In genomic region chr19:1513492-1514294, GRCh38 we compare ENCODE assay signal across 8 cellular contexts. TPM values are rescaled to one million over a fixed set of nuclear protein-coding genes. Genes with fewer than 3 reads are reported as not detected.
A peak's percentile ranks its signal among the peaks of the same experiment; 100 is the strongest.
DNase-seq lines count a peak whose midpoint lies in the region; ATAC-seq, FAIRE-seq and TF ChIP-seq lines count a peak whose summit lies in the region.

No MANE protein-coding gene starts in this region.

- H3K9me3 ChIP-seq in HCT116 (ENCODE audit: control insufficient read depth in 1 of 2, insufficient read depth in 1 of 2, low read depth in 1 of 2, low read length in 2 of 2) (no peaks in the 10 kb centered on the region), keratinocyte (ENCODE audit: control insufficient read depth, low read depth, low read length) (no peaks in the 10 kb centered on the region)

- no peaks in the 10 kb centered on the region for H3K9me1 ChIP-seq in keratinocyte (ENCODE audit: control insufficient read depth, extremely low read depth, insufficient read depth, low read length)

- peak; percentile 75 for ATAC-seq in HCT116

- H2AFZ ChIP-seq in HCT116 (ENCODE audit: low read depth, low read length, poor library complexity, severe bottlenecking) (no peak overlapping the region), keratinocyte (ENCODE audit: control insufficient read depth, low read length) (no peak overlapping the region)

- dilution Hi-C loops in keratinocyte (cut with MboI; ENCODE audit: extremely low pct_ligation_motif_present, low sequenced_read_pairs), result no loop called here

- in situ Hi-C loops in astrocyte of the cerebellum (cut with HindIII; ENCODE audit: low sequenced_read_pairs), result no loop called here

- no peak for FAIRE-seq in keratinocyte (lab: Jason Lieb, UNC)

- H3K9ac ChIP-seq in HCT116 (ENCODE audit: low read length) (peak overlapping the region; percentile 81), keratinocyte (ENCODE audit: control insufficient read depth, extremely low read depth, insufficient read depth, low read length) (peak overlapping the region; percentile 60)

- H3K36me3 ChIP-seq in HCT116 (ENCODE audit: control insufficient read depth in 1 of 2, insufficient read depth in 2 of 2, low read length in 2 of 2) (no peaks in the 10 kb centered on the region), keratinocyte (ENCODE audit: control insufficient read depth in 2 of 2, extremely low read depth in 1 of 2, insufficient read depth in 2 of 2, low read length in 2 of 2) (peaks cover 0 to 2% of the 10 kb centered on the region in 2 experiments)

- H3K79me2 ChIP-seq in HCT116 (ENCODE audit: insufficient read depth, low read length) (peaks cover 10% of the 10 kb centered on the region; the same call in 1 of the 2 replicates), keratinocyte (ENCODE audit: control insufficient read depth, insufficient read depth, low read length) (no peaks in the 10 kb centered on the region)

- POLR2A ChIA-PET in HCT116 (lab: Charles Lee), result no interaction called here

- H3K4me1 ChIP-seq in HCT116 (ENCODE audit: control insufficient read depth in 1 of 2, insufficient read depth in 2 of 2, low read length in 2 of 2), result peaks cover 21 to 52% of the 10 kb centered on the region in 2 experiments
- peaks cover 5% of the 10 kb centered on the region for H3K4me1 ChIP-seq in keratinocyte (ENCODE audit: control insufficient read depth, extremely low read depth, insufficient read depth, low read length)

- intact Hi-C loops in HCT116 (cut with micrococcal nuclease), result no loop called here

- no peaks in the 10 kb centered on the region for H3K27me3 ChIP-seq in HCT116 (ENCODE audit: insufficient read depth, low read length)
- H3K27me3 ChIP-seq in keratinocyte (ENCODE audit: control insufficient read depth, extremely low read depth, insufficient read depth, low read length), result no peaks in the 10 kb centered on the region

- peak overlapping the region; percentile 94 to 98 for H3K4me3 ChIP-seq in HCT116 (replicated peaks in 1 of 2; ENCODE audit: low read depth in 1 of 2, low read length in 2 of 2)
- peak overlapping the region; percentile 34 for H3K4me3 ChIP-seq in astrocyte of the cerebellum (ENCODE audit: low read depth, low read length)
- peak overlapping the region; percentile 34 to 81 (median 57) for H3K4me3 ChIP-seq in keratinocyte (ENCODE audit: control insufficient read depth in 2 of 3, extremely low read depth in 1 of 3, insufficient read depth in 2 of 3, low read depth in 1 of 3, low read length in 3 of 3)

- no peaks in the 10 kb centered on the region for H3K9me3 Mint-ChIP-seq in T-helper 1 cell treated with Interleukin-12 subunit alpha and Interleukin-12 subunit beta and Interleukin-4 antibody, amounts not matched to agents 30 μg/mL and 1 μg/mL, for 36 hours

- no peaks in the 10 kb centered on the region for H3K36me3 Mint-ChIP-seq in T-helper 1 cell treated with Interleukin-12 subunit alpha and Interleukin-12 subunit beta and Interleukin-4 antibody, amounts not matched to agents 30 μg/mL and 1 μg/mL, for 36 hours (ENCODE audit: low read depth)

- no peak for TF ChIP-seq POLR2A in HCT116 (IDR thresholded peaks at IDR 0.05; ENCODE audit: borderline replicate concordance, extremely low read depth, insufficient read depth, insufficient read length)

- H3K4me3 Mint-ChIP-seq in T-helper 1 cell treated with Interleukin-12 subunit alpha and Interleukin-12 subunit beta and Interleukin-4 antibody, amounts not matched to agents 30 μg/mL and 1 μg/mL, for 36 hours, result peak overlapping the region; percentile 28

- CTCF ChIA-PET in HCT116 (lab: Charles Lee), result no interaction called here

- H3K4me2 ChIP-seq in HCT116 (ENCODE audit: low read length) (peak overlapping the region; percentile 97), keratinocyte (ENCODE audit: control insufficient read depth, extremely low read depth, insufficient read depth, low read depth, low read length) (peak overlapping the region; percentile 79)

- peaks cover under 1% of the 10 kb centered on the region for H3K4me1 Mint-ChIP-seq in T-helper 1 cell treated with Interleukin-12 subunit alpha and Interleukin-12 subunit beta and Interleukin-4 antibody, amounts not matched to agents 30 μg/mL and 1 μg/mL, for 36 hours (ENCODE audit: low read depth)

- no peak; the same call in 1 of the 2 replicates for TF ChIP-seq RAD21 in HCT116 (IDR thresholded peaks at IDR 0.05; ENCODE audit: low read depth)

- BruUV-seq in HCT116 (replicated peaks; lab: Mats Ljungman, UMichigan), result no TSS peak

- H3K27ac Mint-ChIP-seq in T-helper 1 cell treated with Interleukin-12 subunit alpha and Interleukin-12 subunit beta and Interleukin-4 antibody, amounts not matched to agents 30 μg/mL and 1 μg/mL, for 36 hours, result no peak overlapping the region

- RAD21 ChIA-PET in HCT116 (lab: Charles Lee; ENCODE audit: low non-redundant PET in 1 of 2, low total read pairs in 2 of 2, uncharacterized antibody in 2 of 2, unreplicated experiment in 2 of 2), result no interaction called here

- H3K9me2 ChIP-seq in HCT116 (ENCODE audit: insufficient read depth), result no peaks in the 10 kb centered on the region

- H4K20me1 ChIP-seq in HCT116 (ENCODE audit: insufficient read depth) (no peaks in the 10 kb centered on the region), keratinocyte (ENCODE audit: control insufficient read depth, extremely low read depth, insufficient read depth, low read length) (no peaks in the 10 kb centered on the region)

- TF ChIP-seq CTCF in HCT116 (IDR thresholded peaks at IDR 0.05 in 2 of 3, conservative IDR thresholded peaks at IDR 0.05 in 1 of 3; ENCODE audit: borderline replicate concordance in 1 of 3, insufficient read depth in 1 of 3, low read depth in 2 of 3, low read length in 2 of 3), result peak; percentile 71 to 87 (median 84); a peak in 5 of 6 replicates
- TF ChIP-seq CTCF in astrocyte of the cerebellum (IDR thresholded peaks at IDR 0.05; ENCODE audit: low read depth, low read length, missing control alignments), result peak; percentile 43
- TF ChIP-seq CTCF in keratinocyte (optimal IDR thresholded peaks at IDR 0.05 in 1 of 3, IDR thresholded peaks at IDR 0.05 in 1 of 3, conservative IDR thresholded peaks at IDR 0.05 in 1 of 3; ENCODE audit: extremely low read depth in 1 of 3, insufficient read depth in 2 of 3, low read length in 3 of 3), result peak; percentile 61 to 95 (median 79)

- peak overlapping the region; percentile 80 for H3K27ac ChIP-seq in HCT116 (ENCODE audit: low read depth, low read length)
- peak overlapping the region; percentile 8 for H3K27ac ChIP-seq in keratinocyte (ENCODE audit: control insufficient read depth, insufficient read depth, low read length)
- H3K27ac ChIP-seq in substantia nigra (ENCODE audit: low read depth, low read length, poor library complexity, severe bottlenecking), result no peak overlapping the region

- H3K27me3 Mint-ChIP-seq in T-helper 1 cell treated with Interleukin-12 subunit alpha and Interleukin-12 subunit beta and Interleukin-4 antibody, amounts not matched to agents 30 μg/mL and 1 μg/mL, for 36 hours (ENCODE audit: low read depth), result peaks cover 15% of the 10 kb centered on the region

- DNase-seq in 8988T, result peak; percentile 53
- DNase-seq in HCT116 (ENCODE audit: low read depth, low spot score), result peak; percentile 53
- no peak for DNase-seq in astrocyte of the cerebellum (ENCODE audit: low read depth)
- no peak for DNase-seq in keratinocyte (ENCODE audit: low read depth, low spot score)
- DNase-seq in stimulated activated CD4-positive, alpha-beta T cell treated with anti-CD3 and anti-CD28 coated beads, Interleukin-4, amount 100 ng/mL, for 48 hours (ENCODE audit: low read depth in 2 of 2), result peak; percentile 65 to 74
- DNase-seq in cerebellar nuclear complex (lab: John Stamatoyannopoulos, UW), result no peak
- DNase-seq in substantia nigra (lab: John Stamatoyannopoulos, UW), result no peak

RNA-seq across cellular contexts. Expression of gene ADAMTSL5, which starts 0.9 kb away (rescaled TPM):
- total RNA-seq in HCT116 (2021; ENCODE audit: unreplicated experiment), result 24.0 TPM
- 15.9 and 17.1 TPM in 2 replicates for polyA plus RNA-seq in HCT116 (2012)
- polyA plus RNA-seq in keratinocyte, result 4.2 to 8.5 TPM (median 5.7 TPM) in 3 replicates
- polyA plus RNA-seq in keratinocyte (2011; ENCODE audit: low read depth), result 1.9 TPM
- 5.2 and 8.3 TPM in 2 replicates for polyA plus RNA-seq in keratinocyte (2011; cell fraction: cytosol; rRNA removed)
- 17.7 and 25.8 TPM in 2 replicates for polyA plus RNA-seq in keratinocyte (2011; cell fraction: nucleus; rRNA removed)
- 3.6 and 8.7 TPM in 2 replicates for polyA plus RNA-seq in keratinocyte (2012; ENCODE audit: low replicate concordance)
- polyA minus RNA-seq in keratinocyte, result 4.6 to 5.7 TPM (median 5.1 TPM) in 3 replicates
- polyA minus RNA-seq in keratinocyte (2011; cell fraction: cytosol; rRNA and poly(A)+ RNA removed), result 15.2 TPM
- polyA minus RNA-seq in keratinocyte (2011; cell fraction: nucleus; rRNA and poly(A)+ RNA removed), result 7.5 and 9.9 TPM in 2 replicates

RNA-seq across cellular contexts. Expression of gene PLK5, which starts 10.2 kb away (rescaled TPM):
- not detected for total RNA-seq in HCT116 (2021; ENCODE audit: unreplicated experiment)
- 0.04 TPM in 1 of 2 replicates, not detected in the other for polyA plus RNA-seq in HCT116 (2012)
- polyA plus RNA-seq in keratinocyte, result 0.05 to 0.26 TPM (median 0.06 TPM) in 3 replicates
- not detected for polyA plus RNA-seq in keratinocyte (2011; ENCODE audit: low read depth)
- polyA plus RNA-seq in keratinocyte (2011; cell fraction: cytosol; rRNA removed), result 0.08 TPM in 1 of 2 replicates, not detected in the other
- 1.1 and 1.5 TPM in 2 replicates for polyA plus RNA-seq in keratinocyte (2011; cell fraction: nucleus; rRNA removed)
- polyA plus RNA-seq in keratinocyte (2012; ENCODE audit: low replicate concordance), result 0.45 TPM in 1 of 2 replicates, not detected in the other
- 0.07 TPM in 1 of 3 replicates, not detected in the others for polyA minus RNA-seq in keratinocyte
- polyA minus RNA-seq in keratinocyte (2011; cell fraction: cytosol; rRNA and poly(A)+ RNA removed), result not detected
- polyA minus RNA-seq in keratinocyte (2011; cell fraction: nucleus; rRNA and poly(A)+ RNA removed), result 0.42 TPM in 1 of 2 replicates, not detected in the other

RNA-seq across cellular contexts. Expression of gene REEP6, which starts 22.7 kb away (rescaled TPM):
- 53.9 TPM for total RNA-seq in HCT116 (2021; ENCODE audit: unreplicated experiment)
- 63.6 and 65.9 TPM in 2 replicates for polyA plus RNA-seq in HCT116 (2012)
- 1.2 to 1.3 TPM (median 1.2 TPM) in 3 replicates for polyA plus RNA-seq in keratinocyte
- 1.8 TPM for polyA plus RNA-seq in keratinocyte (2011; ENCODE audit: low read depth)
- 1.4 and 3.0 TPM in 2 replicates for polyA plus RNA-seq in keratinocyte (2011; cell fraction: cytosol; rRNA removed)
- polyA plus RNA-seq in keratinocyte (2011; cell fraction: nucleus; rRNA removed), result 1.1 and 1.5 TPM in 2 replicates
- polyA plus RNA-seq in keratinocyte (2012; ENCODE audit: low replicate concordance), result 2.0 and 3.1 TPM in 2 replicates
- 0.80 to 5.9 TPM (median 2.5 TPM) in 3 replicates for polyA minus RNA-seq in keratinocyte
- polyA minus RNA-seq in keratinocyte (2011; cell fraction: cytosol; rRNA and poly(A)+ RNA removed), result 4.4 TPM
- polyA minus RNA-seq in keratinocyte (2011; cell fraction: nucleus; rRNA and poly(A)+ RNA removed), result 1.2 and 1.4 TPM in 2 replicates

RNA-seq across cellular contexts. Expression of gene PCSK4, which starts 23.5 kb away (rescaled TPM):
- total RNA-seq in HCT116 (2021; ENCODE audit: unreplicated experiment), result 11.1 TPM
- polyA plus RNA-seq in HCT116 (2012), result 8.2 and 9.8 TPM in 2 replicates
- 0.25 to 1.2 TPM (median 0.27 TPM) in 3 replicates for polyA plus RNA-seq in keratinocyte
- polyA plus RNA-seq in keratinocyte (2011; ENCODE audit: low read depth), result 0.36 TPM
- 0.12 and 0.35 TPM in 2 replicates for polyA plus RNA-seq in keratinocyte (2011; cell fraction: cytosol; rRNA removed)
- polyA plus RNA-seq in keratinocyte (2011; cell fraction: nucleus; rRNA removed), result 4.0 and 6.0 TPM in 2 replicates
- 0.71 and 0.93 TPM in 2 replicates for polyA plus RNA-seq in keratinocyte (2012; ENCODE audit: low replicate concordance)
- polyA minus RNA-seq in keratinocyte, result 0.22 to 0.92 TPM in 2 of 3 replicates, not detected in the other
- polyA minus RNA-seq in keratinocyte (2011; cell fraction: cytosol; rRNA and poly(A)+ RNA removed), result not detected
- polyA minus RNA-seq in keratinocyte (2011; cell fraction: nucleus; rRNA and poly(A)+ RNA removed), result 0.53 and 1.7 TPM in 2 replicates

RNA-seq across cellular contexts. Expression of gene C19orf25, which starts 34.7 kb away (rescaled TPM):
- 48.8 TPM for total RNA-seq in HCT116 (2021; ENCODE audit: unreplicated experiment)
- polyA plus RNA-seq in HCT116 (2012), result 25.7 and 32.1 TPM in 2 replicates
- 11.2 to 24.9 TPM (median 13.8 TPM) in 3 replicates for polyA plus RNA-seq in keratinocyte
- 5.0 TPM for polyA plus RNA-seq in keratinocyte (2011; ENCODE audit: low read depth)
- 12.9 and 35.3 TPM in 2 replicates for polyA plus RNA-seq in keratinocyte (2011; cell fraction: cytosol; rRNA removed)
- polyA plus RNA-seq in keratinocyte (2011; cell fraction: nucleus; rRNA removed), result 16.8 and 23.9 TPM in 2 replicates
- 17.7 and 18.7 TPM in 2 replicates for polyA plus RNA-seq in keratinocyte (2012; ENCODE audit: low replicate concordance)
- polyA minus RNA-seq in keratinocyte, result 6.2 to 16.8 TPM (median 10.1 TPM) in 3 replicates
- 30.5 TPM for polyA minus RNA-seq in keratinocyte (2011; cell fraction: cytosol; rRNA and poly(A)+ RNA removed)
- polyA minus RNA-seq in keratinocyte (2011; cell fraction: nucleus; rRNA and poly(A)+ RNA removed), result 13.4 and 14.5 TPM in 2 replicates

Comparison
In these comparisons a context has a peak if more than half of its experiments do, and no peak if none do; other contexts are left out.
1. DNase-seq: peak in 8988T (single experiment), HCT116 (single experiment) and stimulated activated CD4-positive, alpha-beta T cell treated with anti-CD3 and anti-CD28 coated beads, Interleukin-4, amount 100 ng/mL, for 48 hours (2 of 2); none in astrocyte of the cerebellum (single experiment), keratinocyte (single experiment), cerebellar nuclear complex (0 of 2) and substantia nigra (0 of 49).
2. H3K4me3 ChIP-seq: peak in every context shown above with its lines; median percentile 96 in HCT116; 57 in keratinocyte; 34 in astrocyte of the cerebellum.
3. Peak in every context shown above with its lines, with median percentiles within 50 percentile points of each other: CTCF ChIP-seq.